21 cellular contexts compared by ENCODE assay signal in the genomic region with DNA sequence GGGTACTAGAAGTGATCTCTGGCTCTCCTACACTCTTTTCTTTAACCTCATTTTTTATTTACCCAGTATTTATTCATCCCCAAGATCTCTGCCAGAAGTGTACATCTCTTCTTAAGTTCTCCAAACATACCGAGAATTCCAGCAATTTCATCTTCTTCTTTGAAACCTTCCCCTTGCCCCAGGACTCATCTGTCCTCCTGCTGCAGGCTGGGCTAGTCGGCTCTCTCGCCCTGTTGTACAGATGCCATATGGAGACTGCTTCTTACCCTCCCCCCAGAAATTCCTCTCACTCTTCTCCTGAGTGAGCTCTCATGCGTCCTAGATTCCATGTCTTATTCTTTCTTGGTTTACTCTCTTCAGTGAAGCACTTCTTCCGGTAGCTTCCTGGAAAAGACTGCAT. TPM values are rescaled to one million over a fixed set of nuclear protein-coding genes. Genes with fewer than 3 reads are reported as not detected.
"Had no signal": no experiment of that assay in that cellular context is flagged by ENCODE, and none has a peak within 500 bp of the region (broad histone marks: within the 10 kb centered on the region; RNA-seq: fewer than 3 reads in every experiment).

No MANE protein-coding gene starts in this region.

- H3K36me3 ChIP-seq: ascending aorta, left ventricle myocardium inferior, pancreas, right lobe of liver, thoracic aorta, upper lobe of left lung had no signal

- H3K9me3 ChIP-seq: left ventricle myocardium inferior, pancreas, right lobe of liver, thoracic aorta, upper lobe of left lung had no signal

- H3K27ac Mint-ChIP-seq: activated CD4-positive, alpha-beta T cell treated with anti-CD3 and anti-CD28 coated beads, Interleukin-2, amount 10 ng/mL, durations not matched to agents 7 days and 5 days; activated naive CD4-positive, alpha-beta T cell treated with anti-CD3 and anti-CD28 coated beads, Interleukin-2, amount 10 ng/mL, durations not matched to agents 7 days and 5 days; activated naive CD8-positive, alpha-beta T cell treated with anti-CD3 and anti-CD28 coated beads, Interleukin-2, amount 50 U/mL, for 24 hours; stimulated activated effector memory CD8-positive, alpha-beta T cell treated with anti-CD3 and anti-CD28 coated beads, Interleukin-12 subunit alpha, Interleukin-12 subunit beta, amount 100 ng/mL, for 72 hours had no signal

- H3K9me3 Mint-ChIP-seq: activated naive CD8-positive, alpha-beta T cell treated with anti-CD3 and anti-CD28 coated beads, Interleukin-2, amount 50 U/mL, for 24 hours; central memory CD8-positive, alpha-beta T cell; stimulated activated effector memory CD8-positive, alpha-beta T cell treated with anti-CD3 and anti-CD28 coated beads, Interleukin-12 subunit alpha, Interleukin-12 subunit beta, amount 100 ng/mL, for 72 hours had no signal

- ATAC-seq: activated naive CD8-positive, alpha-beta T cell treated with anti-CD3 and anti-CD28 coated beads, Interleukin-2, amount 50 U/mL, for 24 hours; pancreas; right lobe of liver; stimulated activated effector memory CD8-positive, alpha-beta T cell treated with anti-CD3 and anti-CD28 coated beads, Interleukin-12 subunit alpha, Interleukin-12 subunit beta, amount 100 ng/mL, for 72 hours had no signal

- H3K27ac ChIP-seq: ascending aorta, left ventricle myocardium inferior, pancreas, right lobe of liver, thoracic aorta, upper lobe of left lung had no signal

- H3K27me3 ChIP-seq: ascending aorta, pancreas, right lobe of liver, upper lobe of left lung had no signal

- H3K27me3 Mint-ChIP-seq: activated naive CD8-positive, alpha-beta T cell treated with anti-CD3 and anti-CD28 coated beads, Interleukin-2, amount 50 U/mL, for 24 hours had no signal

- H3K4me3 Mint-ChIP-seq: activated CD4-positive, alpha-beta T cell treated with anti-CD3 and anti-CD28 coated beads, Interleukin-2, amount 10 ng/mL, durations not matched to agents 7 days and 5 days; activated naive CD4-positive, alpha-beta T cell treated with anti-CD3 and anti-CD28 coated beads, Interleukin-2, amount 10 ng/mL, durations not matched to agents 7 days and 5 days; activated naive CD8-positive, alpha-beta T cell treated with anti-CD3 and anti-CD28 coated beads, Interleukin-2, amount 50 U/mL, for 24 hours; central memory CD8-positive, alpha-beta T cell; neural crest cell; stimulated activated effector memory CD8-positive, alpha-beta T cell treated with anti-CD3 and anti-CD28 coated beads, Interleukin-12 subunit alpha, Interleukin-12 subunit beta, amount 100 ng/mL, for 72 hours had no signal

- H3K4me1 ChIP-seq: ascending aorta, left ventricle myocardium inferior, pancreas, right lobe of liver, upper lobe of left lung had no signal

- H3K4me1 Mint-ChIP-seq: activated CD4-positive, alpha-beta T cell treated with anti-CD3 and anti-CD28 coated beads, Interleukin-2, amount 10 ng/mL, durations not matched to agents 7 days and 5 days; activated naive CD4-positive, alpha-beta T cell treated with anti-CD3 and anti-CD28 coated beads, Interleukin-2, amount 10 ng/mL, durations not matched to agents 7 days and 5 days; activated naive CD8-positive, alpha-beta T cell treated with anti-CD3 and anti-CD28 coated beads, Interleukin-2, amount 50 U/mL, for 24 hours; central memory CD8-positive, alpha-beta T cell; stimulated activated effector memory CD8-positive, alpha-beta T cell treated with anti-CD3 and anti-CD28 coated beads, Interleukin-12 subunit alpha, Interleukin-12 subunit beta, amount 100 ng/mL, for 72 hours had no signal

- H3K4me3 ChIP-seq: ascending aorta, left ventricle myocardium inferior, pancreas, right lobe of liver, thoracic aorta, upper lobe of left lung had no signal

- H3K36me3 Mint-ChIP-seq: stimulated activated effector memory CD8-positive, alpha-beta T cell treated with anti-CD3 and anti-CD28 coated beads, Interleukin-12 subunit alpha, Interleukin-12 subunit beta, amount 100 ng/mL, for 72 hours had no signal

- DNase-seq: activated CD4-positive, alpha-beta T cell treated with anti-CD3 and anti-CD28 coated beads, Interleukin-2, amount 10 ng/mL, durations not matched to agents 7 days and 5 days; activated CD8-positive, alpha-beta memory T cell treated with anti-CD3 and anti-CD28 coated beads, Interleukin-2, amount 50 U/mL, for 48 hours; activated effector memory CD4-positive, alpha-beta T cell treated with Interleukin-2 at 50 U/mL for 16 hours; activated naive CD4-positive, alpha-beta T cell treated with anti-CD3 and anti-CD28 coated beads, Interleukin-2, amount 10 ng/mL, durations not matched to agents 7 days and 5 days; activated naive CD8-positive, alpha-beta T cell treated with anti-CD3 and anti-CD28 coated beads, Interleukin-2, amount 50 U/mL, for 24 hours; activated T-cell treated with anti-CD3 and anti-CD28 coated beads, Interleukin-2, amount 50 U/mL, for 48 hours; cortex of kidney; effector CD4-positive, alpha-beta T cell; kidney glomerular epithelial cell; left ventricle myocardium inferior; pancreas; right lobe of liver; stimulated activated CD4-positive, alpha-beta T cell treated with anti-CD3 and anti-CD28 coated beads, Interleukin-4, amount 100 ng/mL, for 24 hours; T-helper 9 cell had no signal

RNA-seq across cellular contexts. Expression of a gene that starts 59.2 kb away (rescaled TPM):
- total RNA-seq: activated CD4-positive, alpha-beta T cell treated with anti-CD3 and anti-CD28 coated beads, Interleukin-2, amount 10 ng/mL, durations not matched to agents 7 days and 5 days; left ventricle myocardium inferior; mononuclear cell had no signal
